In genomic region chr16:1086443-1086842, GRCh38 we compare ENCODE assay signal across 18 cellular contexts. TPM values are rescaled to one million over a fixed set of nuclear protein-coding genes. Genes with fewer than 3 reads are reported as not detected.
"Had no signal": no experiment of that assay in that cellular context is flagged by ENCODE, and none has a peak within 500 bp of the region (broad histone marks: within the 10 kb centered on the region; RNA-seq: fewer than 3 reads in every experiment).

No MANE protein-coding gene starts in this region.

RNA-seq across cellular contexts. Expression of gene C1QTNF8, which starts 9.6 kb away (rescaled TPM):
- total RNA-seq: natural killer cell, occipital lobe, osteoblast, progenitor cell of endocrine pancreas, psoas muscle, renal cortical epithelial cell, right lobe of liver, sigmoid colon, smooth muscle cell, spleen, suprapubic skin, transverse colon, upper lobe of right lung, urinary bladder, uterus had no signal
- polyA plus RNA-seq: ovary, psoas muscle, sigmoid colon, smooth muscle cell, spleen, urinary bladder had no signal

RNA-seq across cellular contexts. Expression of gene SSTR5, which starts 13.9 kb away (rescaled TPM):
- total RNA-seq: natural killer cell, osteoblast, ovary, right lobe of liver, sigmoid colon, smooth muscle cell, spleen, transverse colon, upper lobe of right lung, uterus had no signal
- polyA plus RNA-seq: neural cell, ovary, smooth muscle cell, spleen, thymus had no signal
